Comparison of ENCODE assay signal across 8 cellular contexts in genomic region chr15:94164202-94164807, GRCh38.
DNase-seq lines count a peak whose midpoint lies in the region; ATAC-seq and TF ChIP-seq lines count a peak whose summit lies in the region.

No MANE protein-coding gene starts in this region.

- H3K9me2 ChIP-seq in Loucy (replicated peaks; ENCODE audit: low read depth, low read length): no peaks in the 10 kb centered on the region
- no peaks in the 10 kb centered on the region for H3K9me2 ChIP-seq in hepatocyte (replicated peaks; ENCODE audit: insufficient read depth)

- H3K79me2 ChIP-seq in Loucy (ENCODE audit: insufficient read depth, low read length) (no peaks in the 10 kb centered on the region), hepatocyte (no peaks in the 10 kb centered on the region)

- DNase-seq in Right ventricle myocardium inferior (ENCODE audit: missing footprints) (peak; percentile 53), cardiac septum (ENCODE audit: low spot score) (no peak), SKM-1 (lab: John Stamatoyannopoulos, UW; ENCODE audit: unreplicated experiment) (peak; percentile 13), hepatocyte (ENCODE audit: low spot score) (peak; percentile 80)
- DNase-seq in activated naive CD8-positive, alpha-beta T cell treated with anti-CD3 and anti-CD28 coated beads, Interleukin-2, amount 50 U/mL, for 24 hours: peak; percentile 73
- peak; percentile 65 for DNase-seq in stimulated activated CD4-positive, alpha-beta T cell treated with anti-CD3 and anti-CD28 coated beads, Interleukin-15, amount 100 ng/mL, for 24 hours

- H3K4me2 ChIP-seq in Loucy (ENCODE audit: low read depth, low read length, poor library complexity, severe bottlenecking): peak overlapping the region; percentile 3
- no peak overlapping the region for H3K4me2 ChIP-seq in hepatocyte

- H3K4me3 ChIP-seq in Loucy (ENCODE audit: low read length, poor library complexity, severe bottlenecking) (no peak overlapping the region), hepatocyte (no peak overlapping the region)

- H3K36me3 Mint-ChIP-seq in activated naive CD8-positive, alpha-beta T cell treated with anti-CD3 and anti-CD28 coated beads, Interleukin-2, amount 50 U/mL, for 24 hours (ENCODE audit: low read depth): no peaks in the 10 kb centered on the region

- H3K4me1 Mint-ChIP-seq in activated naive CD8-positive, alpha-beta T cell treated with anti-CD3 and anti-CD28 coated beads, Interleukin-2, amount 50 U/mL, for 24 hours: no peaks in the 10 kb centered on the region

- H3K27me3 Mint-ChIP-seq in activated naive CD8-positive, alpha-beta T cell treated with anti-CD3 and anti-CD28 coated beads, Interleukin-2, amount 50 U/mL, for 24 hours: peaks cover 3% of the 10 kb centered on the region

- no peak overlapping the region for H3K27ac ChIP-seq in hepatocyte

- H3K9me3 ChIP-seq in Loucy (ENCODE audit: insufficient read depth, low read depth, low read length) (no peaks in the 10 kb centered on the region; the same call in 1 of the 2 replicates), hepatocyte (ENCODE audit: low read depth) (no peaks in the 10 kb centered on the region)

- ATAC-seq in Right ventricle myocardium inferior: peak; percentile 44
- ATAC-seq in activated naive CD8-positive, alpha-beta T cell treated with anti-CD3 and anti-CD28 coated beads, Interleukin-2, amount 50 U/mL, for 24 hours: peak; percentile 65
- ATAC-seq in HG02938 (IDR thresholded peaks at IDR 0.05; ENCODE audit: unreplicated experiment): no peak

- H4K20me1 ChIP-seq in Loucy (ENCODE audit: insufficient read depth, low read length, poor library complexity, severe bottlenecking): no peaks in the 10 kb centered on the region
- no peaks in the 10 kb centered on the region for H4K20me1 ChIP-seq in hepatocyte (ENCODE audit: insufficient read depth, poor library complexity, severe bottlenecking)

- intact Hi-C loops in Right ventricle myocardium inferior (cut with DNase I): no loop called here
- intact Hi-C loops in cardiac septum (cut with DNase I): loop anchor here (5.0 kb wide), 1 partner anchor 158 kb away; no protein-coding TSS in a partner anchor

- H3K27ac Mint-ChIP-seq in activated naive CD8-positive, alpha-beta T cell treated with anti-CD3 and anti-CD28 coated beads, Interleukin-2, amount 50 U/mL, for 24 hours: no peak overlapping the region

- peaks cover 4% of the 10 kb centered on the region for H3K9me3 Mint-ChIP-seq in activated naive CD8-positive, alpha-beta T cell treated with anti-CD3 and anti-CD28 coated beads, Interleukin-2, amount 50 U/mL, for 24 hours

- TF ChIP-seq CTCF in Loucy (conservative IDR thresholded peaks at IDR 0.05; ENCODE audit: low read length) (peak; percentile 96), hepatocyte (IDR thresholded peaks at IDR 0.05; ENCODE audit: poor library complexity) (peak; percentile 96)

- 40% methylated on average over 10 of the region's 10 CpGs for WGBS in hepatocyte (ENCODE audit: low lambda C conversion rate, missing lambda C conversion rate)

- H2AFZ ChIP-seq in Loucy (ENCODE audit: low read length): no peak overlapping the region
- H2AFZ ChIP-seq in hepatocyte: no peak overlapping the region

- H3K4me3 Mint-ChIP-seq in activated naive CD8-positive, alpha-beta T cell treated with anti-CD3 and anti-CD28 coated beads, Interleukin-2, amount 50 U/mL, for 24 hours: no peak overlapping the region

- no peaks in the 10 kb centered on the region for H3F3A ChIP-seq in Loucy (ENCODE audit: low read depth)

- H3K27me3 ChIP-seq in Loucy (ENCODE audit: insufficient read depth, low read length, poor library complexity, severe bottlenecking): no peaks in the 10 kb centered on the region
- H3K27me3 ChIP-seq in hepatocyte: no peaks in the 10 kb centered on the region

- peak overlapping the region; percentile 5 for H3K9ac ChIP-seq in Loucy (ENCODE audit: low read depth, low read length, poor library complexity, severe bottlenecking)

- H3K4me1 ChIP-seq in Loucy (ENCODE audit: insufficient read depth, low read length, poor library complexity, severe bottlenecking) (peaks cover 10% of the 10 kb centered on the region), hepatocyte (ENCODE audit: insufficient read depth) (no peaks in the 10 kb centered on the region)

- H3K36me3 ChIP-seq in Loucy (ENCODE audit: insufficient read depth, low read length): no peaks in the 10 kb centered on the region
- H3K36me3 ChIP-seq in hepatocyte (replicated peaks; ENCODE audit: insufficient read depth, low read depth): no peaks in the 10 kb centered on the region
